21 cellular contexts compared by ENCODE assay signal in genomic region chr11:95426823-95427462, GRCh38.
"Had no signal": no experiment of that assay in that cellular context is flagged by ENCODE, and none has a peak within 500 bp of the region (broad histone marks: within the 10 kb centered on the region; RNA-seq: fewer than 3 reads in every experiment).

No MANE protein-coding gene starts in this region.

- DNase-seq: activated B cell treated with CpG ODN at 0.5 μM for 24 hours; activated CD4-positive, alpha-beta memory T cell treated with anti-CD3 and anti-CD28 coated beads for 36 hours; activated CD4-positive, alpha-beta T cell treated with anti-CD3 and anti-CD28 coated beads, Interleukin-2, amount 10 ng/mL, durations not matched to agents 7 days and 5 days; activated CD8-positive, alpha-beta memory T cell treated with anti-CD3 and anti-CD28 coated beads for 24 hours; activated effector memory CD4-positive, alpha-beta T cell treated with anti-CD3 and anti-CD28 coated beads, Interleukin-2, amount 50 U/mL, for 16 hours; activated naive CD4-positive, alpha-beta T cell treated with Interleukin-2 at 50 U/mL for 16 hours; activated naive CD8-positive, alpha-beta T cell treated with anti-CD3 and anti-CD28 coated beads, Interleukin-2, amount 50 U/mL, for 24 hours; activated T-cell treated with anti-CD3 and anti-CD28 coated beads, Interleukin-2, amount 50 U/mL, for 4 hours; amniotic stem cell; body of pancreas; NCI-H146; NCI-H1930; NCI-H446; NCI-H524; PC-3; SHP77 treated with DMSO at 0.1 percent for 48 hours; T-helper 17 cell; T-helper 9 cell had no signal

- H3K9me3 Mint-ChIP-seq: activated B cell treated with CpG ODN at 0.5 μM for 24 hours; activated CD4-positive, alpha-beta memory T cell treated with anti-CD3 and anti-CD28 coated beads for 36 hours; activated naive CD4-positive, alpha-beta T cell treated with anti-CD3 and anti-CD28 coated beads, Interleukin-2, amount 50 U/mL, for 72 hours; activated naive CD8-positive, alpha-beta T cell treated with anti-CD3 and anti-CD28 coated beads, Interleukin-2, amount 50 U/mL, for 24 hours; activated T-cell treated with anti-CD3 and anti-CD28 coated beads, Interleukin-2, amount 50 U/mL, for 4 hours; central memory CD8-positive, alpha-beta T cell had no signal

- H3K27me3 ChIP-seq: ascending aorta, body of pancreas had no signal

- ATAC-seq: activated naive CD4-positive, alpha-beta T cell treated with anti-CD3 and anti-CD28 coated beads, Interleukin-2, amount 50 U/mL, for 72 hours; activated naive CD8-positive, alpha-beta T cell treated with anti-CD3 and anti-CD28 coated beads, Interleukin-2, amount 50 U/mL, for 24 hours; activated T-cell treated with anti-CD3 and anti-CD28 coated beads, Interleukin-2, amount 50 U/mL, for 4 hours; body of pancreas; PC-3; T-helper 17 cell had no signal

- H3K4me3 ChIP-seq: ascending aorta, body of pancreas had no signal

- H3K27ac Mint-ChIP-seq: activated B cell treated with CpG ODN at 0.5 μM for 24 hours; activated CD4-positive, alpha-beta memory T cell treated with anti-CD3 and anti-CD28 coated beads for 36 hours; activated CD4-positive, alpha-beta T cell treated with anti-CD3 and anti-CD28 coated beads, Interleukin-2, amount 10 ng/mL, durations not matched to agents 7 days and 5 days; activated naive CD4-positive, alpha-beta T cell treated with anti-CD3 and anti-CD28 coated beads, Interleukin-2, amount 50 U/mL, for 72 hours; activated naive CD8-positive, alpha-beta T cell treated with anti-CD3 and anti-CD28 coated beads, Interleukin-2, amount 50 U/mL, for 24 hours; T-helper 17 cell had no signal

- H3K4me3 Mint-ChIP-seq: activated B cell treated with CpG ODN at 0.5 μM for 24 hours; activated CD4-positive, alpha-beta memory T cell treated with anti-CD3 and anti-CD28 coated beads for 36 hours; activated CD4-positive, alpha-beta T cell treated with anti-CD3 and anti-CD28 coated beads, Interleukin-2, amount 10 ng/mL, durations not matched to agents 7 days and 5 days; activated naive CD8-positive, alpha-beta T cell treated with anti-CD3 and anti-CD28 coated beads, Interleukin-2, amount 50 U/mL, for 24 hours; activated T-cell treated with anti-CD3 and anti-CD28 coated beads, Interleukin-2, amount 50 U/mL, for 4 hours; central memory CD8-positive, alpha-beta T cell; T-helper 17 cell had no signal

- H3K27me3 Mint-ChIP-seq: activated B cell treated with CpG ODN at 0.5 μM for 24 hours had no signal

- H3K9me3 ChIP-seq: ascending aorta, body of pancreas had no signal

- H3K4me1 ChIP-seq: ascending aorta, body of pancreas had no signal

- H3K36me3 ChIP-seq: ascending aorta had no signal

- H3K27ac ChIP-seq: ascending aorta, body of pancreas had no signal

- H3K4me1 Mint-ChIP-seq: activated B cell treated with CpG ODN at 0.5 μM for 24 hours; activated CD4-positive, alpha-beta T cell treated with anti-CD3 and anti-CD28 coated beads, Interleukin-2, amount 10 ng/mL, durations not matched to agents 7 days and 5 days; activated naive CD8-positive, alpha-beta T cell treated with anti-CD3 and anti-CD28 coated beads, Interleukin-2, amount 50 U/mL, for 24 hours; central memory CD8-positive, alpha-beta T cell; T-helper 17 cell had no signal

- H3K36me3 Mint-ChIP-seq: activated CD4-positive, alpha-beta memory T cell treated with anti-CD3 and anti-CD28 coated beads for 36 hours; activated naive CD4-positive, alpha-beta T cell treated with anti-CD3 and anti-CD28 coated beads, Interleukin-2, amount 50 U/mL, for 72 hours had no signal
